Comparison of ENCODE assay signal across 6 cellular contexts in the genomic region with DNA sequence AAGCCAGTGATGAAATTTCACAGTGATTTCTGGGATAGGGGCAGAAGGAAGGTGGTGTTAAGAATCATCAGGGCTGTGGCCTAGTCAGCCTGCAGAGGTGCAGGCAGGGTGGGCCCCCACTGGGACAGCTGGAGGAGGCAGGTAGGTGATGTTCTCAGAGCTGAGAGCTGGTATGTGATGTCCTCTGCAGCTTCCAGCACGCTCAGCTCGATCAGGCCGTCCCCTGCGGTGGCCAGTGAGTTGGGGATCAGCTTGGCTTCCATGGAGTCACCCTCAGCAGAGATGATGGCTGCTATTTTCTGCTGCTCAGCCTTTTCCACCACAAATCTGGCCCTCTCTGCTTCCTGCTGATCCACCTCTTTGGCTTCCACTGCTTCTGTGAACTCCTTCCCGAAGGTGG.
"Had no signal": no experiment of that assay in that cellular context is flagged by ENCODE, and none has a peak within 500 bp of the region (broad histone marks: within the 10 kb centered on the region; RNA-seq: fewer than 3 reads in every experiment).

No MANE protein-coding gene starts in this region.

- DNase-seq: IMR-90, KBM-7 had no signal

- FAIRE-seq: HepG2, HTR-8/SVneo, K562 had no signal

- ATAC-seq: HepG2, K562 had no signal

- H3K27ac ChIP-seq: HL-60 had no signal

- H3K4me3 ChIP-seq: K562 had no signal
